Comparison of ENCODE assay signal across 13 cellular contexts in the genomic region with DNA sequence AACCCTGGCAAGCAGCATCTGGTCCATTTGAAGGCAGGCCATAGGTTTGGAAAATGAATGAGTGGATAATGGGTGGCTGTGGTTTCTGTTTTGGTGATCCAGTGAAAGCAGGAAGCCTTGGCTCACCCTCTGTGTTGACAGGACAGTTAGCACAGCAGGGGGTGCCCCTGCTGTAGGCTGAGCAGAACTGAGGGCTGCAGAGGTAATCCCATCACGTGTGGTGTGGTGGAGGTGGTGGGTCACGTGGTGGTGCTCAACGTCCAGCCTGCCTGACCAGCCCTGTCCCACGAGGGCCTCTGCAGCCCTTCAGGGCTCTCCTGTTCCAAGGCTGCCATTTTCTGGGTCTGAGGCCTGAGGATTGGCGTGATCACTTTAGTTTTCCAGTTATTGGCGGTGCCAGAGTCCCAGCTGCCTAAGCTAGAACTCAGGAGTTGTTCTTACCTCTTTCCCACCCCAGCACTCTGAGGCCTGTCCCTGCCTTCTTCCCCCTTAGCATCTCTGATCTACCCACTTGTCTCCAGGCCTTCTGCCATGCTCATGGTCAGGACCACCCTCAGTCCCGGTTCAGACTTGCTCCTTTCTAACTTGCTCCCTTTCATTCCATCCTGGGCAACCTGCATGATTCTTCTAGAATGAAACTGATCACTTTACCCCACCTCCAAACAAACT. TPM values are rescaled to one million over a fixed set of nuclear protein-coding genes. Genes with fewer than 3 reads are reported as not detected.
A peak's percentile ranks its signal among the peaks of the same experiment; 100 is the strongest.
DNase-seq lines count a peak whose midpoint lies in the region; ATAC-seq and TF ChIP-seq lines count a peak whose summit lies in the region.
"Had no signal": no experiment of that assay in that cellular context is flagged by ENCODE, and none has a peak within 500 bp of the region (broad histone marks: within the 10 kb centered on the region; RNA-seq: fewer than 3 reads in every experiment).

No MANE protein-coding gene starts in this region.

- no peak for TF ChIP-seq CTCF in breast epithelium (IDR thresholded peaks at IDR 0.05)
- TF ChIP-seq CTCF in mammary epithelial cell (conservative IDR thresholded peaks at IDR 0.05 in 1 of 2, IDR thresholded peaks at IDR 0.05 in 1 of 2; ENCODE audit: extremely low read depth in 1 of 2, insufficient read depth in 1 of 2, low read depth in 1 of 2, low read length in 2 of 2): no peak

- in situ Hi-C loops in mammary epithelial cell (cut with MboI; ENCODE audit: low sequenced_read_pairs in 2 of 2): no loop called here

- dilution Hi-C loops in mammary epithelial cell (cut with HindIII; ENCODE audit: low sequenced_read_pairs): no loop called here

- DNase-seq in breast epithelium (ENCODE audit: low spot score in 2 of 2) (no peak), mammary epithelial cell (no peak), NCI-H69 (lab: John Stamatoyannopoulos, UW) (peak; percentile 93), erythroblast (lab: John Stamatoyannopoulos, UW) (peak; percentile 56 to 68), DMS153 (lab: John Stamatoyannopoulos, UW) (no peak), NCI-H524 treated with DMSO at 0.1 percent for 48 hours (lab: John Stamatoyannopoulos, UW) (no peak)
- no peak for DNase-seq in activated T-cell treated with anti-CD3 and anti-CD28 coated beads, Interleukin-2, amount 50 U/mL, for 48 hours
- DNase-seq: activated CD4-positive, alpha-beta T cell treated with anti-CD3 and anti-CD28 coated beads for 48 hours; activated gamma-delta T cell treated with Interleukin-2 at 50 U/mL for 16 hours; SK-N-SH had no signal

- no peak overlapping the region for H3K4me2 ChIP-seq in mammary epithelial cell (ENCODE audit: insufficient read depth, low read depth, low read length)
- H3K4me2 ChIP-seq: SK-N-SH had no signal

- 80% methylated on average over 7 of the region's 7 CpGs for WGBS in mammary epithelial cell (ENCODE audit: low coverage, missing lambda C conversion rate)

- ATAC-seq in GM18505 (IDR thresholded peaks at IDR 0.05; ENCODE audit: unreplicated experiment): no peak

- TF ChIP-seq POLR2A in breast epithelium (IDR thresholded peaks at IDR 0.05): no peak
- TF ChIP-seq POLR2A in erythroblast (IDR thresholded peaks at IDR 0.05; ENCODE audit: low read length): no peak
- TF ChIP-seq POLR2A in GM18505 (IDR thresholded peaks at IDR 0.05; ENCODE audit: borderline replicate concordance, extremely low read depth, insufficient read depth, insufficient read length): no peak

- CTCF ChIA-PET in mammary epithelial cell (lab: Charles Lee; ENCODE audit: low non-redundant PET): no interaction called here

- H3K4me3 ChIP-seq in breast epithelium: no peak overlapping the region
- no peak overlapping the region for H3K4me3 ChIP-seq in mammary epithelial cell (replicated peaks in 1 of 3; ENCODE audit: insufficient read depth in 1 of 3, low read depth in 2 of 3, low read length in 3 of 3)
- H3K4me3 ChIP-seq: skin epidermis had no signal

- H3K79me2 ChIP-seq in mammary epithelial cell (ENCODE audit: insufficient read depth, low read length): no peaks in the 10 kb centered on the region

- H2AFZ ChIP-seq in mammary epithelial cell (ENCODE audit: low read depth, low read length): no peak overlapping the region

- BruUV-seq in mammary epithelial cell (replicated peaks; lab: Mats Ljungman, UMichigan): no TSS peak

- H3K27ac ChIP-seq in breast epithelium (peak overlapping the region; percentile 88 to 89), mammary epithelial cell (ENCODE audit: insufficient read depth, low read depth, low read length) (no peak overlapping the region)
- H3K27ac ChIP-seq: skin epidermis had no signal

- H3K27me3 ChIP-seq in breast epithelium: no peaks in the 10 kb centered on the region
- H3K27me3 ChIP-seq in mammary epithelial cell (ENCODE audit: insufficient read depth, low read length): no peaks in the 10 kb centered on the region

- no peaks in the 10 kb centered on the region for H3K36me3 ChIP-seq in breast epithelium
- H3K36me3 ChIP-seq in mammary epithelial cell (ENCODE audit: insufficient read depth, low read length): no peaks in the 10 kb centered on the region

- H3K4me1 ChIP-seq in breast epithelium (no peaks in the 10 kb centered on the region), mammary epithelial cell (ENCODE audit: insufficient read depth, low read length) (peaks cover 4% of the 10 kb centered on the region)

- no peak overlapping the region for H3K9ac ChIP-seq in mammary epithelial cell (ENCODE audit: insufficient read depth, low read length)
- H3K9ac ChIP-seq: SK-N-SH had no signal

- H3K9me3 ChIP-seq in breast epithelium (no peaks in the 10 kb centered on the region), mammary epithelial cell (replicated peaks; ENCODE audit: insufficient read depth, low read length) (no peaks in the 10 kb centered on the region)
- H3K9me3 ChIP-seq: SK-N-SH had no signal

- H4K20me1 ChIP-seq in mammary epithelial cell (ENCODE audit: insufficient read depth, low read length): no peaks in the 10 kb centered on the region

- intact Hi-C loops in breast epithelium (cut with DNase I; ENCODE audit: low total_unique reads): no loop called here
- intact Hi-C loops in mammary epithelial cell (cut with micrococcal nuclease): no loop called here

RNA-seq across cellular contexts. Expression of a gene that starts 15.9 kb away (rescaled TPM):
- total RNA-seq in breast epithelium (10 to 100 TPM; 12.1 to 31.5 (median 17.6) TPM), mammary epithelial cell (1 to 10 TPM in 1 of 2 donors, not detected in 1; 1.0 TPM)
- polyA plus RNA-seq in mammary epithelial cell: 0.74 TPM
- polyA minus RNA-seq in mammary epithelial cell: 8.9 TPM

RNA-seq across cellular contexts. Expression of a gene that starts 29.2 kb away (rescaled TPM):
- 10 to 100 TPM; 15.4 to 30.7 (median 16.3) TPM for total RNA-seq in breast epithelium
- total RNA-seq in mammary epithelial cell: 1 to 10 TPM; 2.7 to 5.6 TPM
- polyA plus RNA-seq in mammary epithelial cell: 4.5 TPM
- 6.4 TPM for polyA minus RNA-seq in mammary epithelial cell

RNA-seq across cellular contexts. Expression of a gene that starts 56.1 kb away (rescaled TPM):
- total RNA-seq in breast epithelium (10 to 100 TPM; 17.7 to 64.5 (median 31.9) TPM), mammary epithelial cell (under 1 TPM in 1 of 2 donors, not detected in 1; under 0.01 TPM)
- polyA plus RNA-seq in mammary epithelial cell: not detected
- polyA minus RNA-seq in mammary epithelial cell: not detected
- total RNA-seq: chondrocyte had no signal

Comparison
In these comparisons a context has a peak if more than half of its experiments do, and no peak if none do; other contexts are left out.
1. RNA of a gene that starts 15.9 kb away (total RNA-seq): 12.1 to 31.5 TPM in breast epithelium; 1.0 TPM in mammary epithelial cell; every median in the first group is over 4 times any median in the second.
2. RNA of a gene that starts 56.1 kb away (total RNA-seq): 17.7 to 64.5 TPM in breast epithelium; under 0.01 TPM in mammary epithelial cell; every median in the first group is over 10 times any median in the second.
3. DNase-seq: peak in NCI-H69 (single experiment) and erythroblast (2 of 2); none in breast epithelium (0 of 2), mammary epithelial cell (single experiment), DMS153 (single experiment), NCI-H524 treated with DMSO at 0.1 percent for 48 hours (single experiment) and activated T-cell treated with anti-CD3 and anti-CD28 coated beads, Interleukin-2, amount 50 U/mL, for 48 hours (0 of 2).